8 cellular contexts compared by ENCODE assay signal in genomic region chr12:93569301-93569655, GRCh38. TPM values are rescaled to one million over a fixed set of nuclear protein-coding genes. Genes with fewer than 3 reads are reported as not detected.
DNase-seq lines count a peak whose midpoint lies in the region; ATAC-seq and TF ChIP-seq lines count a peak whose summit lies in the region.

No MANE protein-coding gene starts in this region.

- no peak for ATAC-seq in GM19463 (IDR thresholded peaks at IDR 0.05; ENCODE audit: unreplicated experiment)

- peaks cover 24% of the 10 kb centered on the region for H3K36me3 Mint-ChIP-seq in brain

- H3K27me3 Mint-ChIP-seq in brain = peaks cover 13% of the 10 kb centered on the region

- H3K4me1 Mint-ChIP-seq in brain = peaks cover 17% of the 10 kb centered on the region

- H3K27me3 ChIP-seq in HUES6 (ENCODE audit: control insufficient read depth, insufficient read depth, low read length) (peaks cover 22% of the 10 kb centered on the region), muscle layer of duodenum (ENCODE audit: low read depth, low read length) (no peaks in the 10 kb centered on the region)

- H3K27ac ChIP-seq in HUES6 (ENCODE audit: low read depth, low read length) (no peak overlapping the region), muscle layer of duodenum (ENCODE audit: low read length) (no peak overlapping the region)

- no peak for DNase-seq in AG09309 (ENCODE audit: low read depth)
- no peak for DNase-seq in HK-2 (ENCODE audit: unreplicated experiment)
- no peak for DNase-seq in activated effector memory CD4-positive, alpha-beta T cell treated with anti-CD3 and anti-CD28 coated beads, Interleukin-2, amount 50 U/mL, for 16 hours
- DNase-seq in stimulated activated CD4-positive, alpha-beta T cell treated with anti-CD3 and anti-CD28 coated beads, Interleukin-1b, Interleukin-23, amount 100 ng/mL, for 48 hours = no peak

- peak overlapping the region in 3 of 5 experiments; percentile 91 to 95 (median 95) for H3K27ac Mint-ChIP-seq in brain

- H3K9me3 ChIP-seq in HUES6 (ENCODE audit: control insufficient read depth, insufficient read depth, low read depth, low read length) (no peaks in the 10 kb centered on the region), muscle layer of duodenum (ENCODE audit: control insufficient read depth in 1 of 2, low read length in 2 of 2) (no peaks in the 10 kb centered on the region)

- H3K4me3 ChIP-seq in AG09309 (ENCODE audit: control insufficient read depth, low read depth, low read length) = peak overlapping the region; percentile 83
- H3K4me3 ChIP-seq in HUES6 (ENCODE audit: low read depth, low read length) = peak overlapping the region; percentile 95
- peak overlapping the region; percentile 87 for H3K4me3 ChIP-seq in muscle layer of duodenum (ENCODE audit: low read depth in 1 of 2, low read length in 2 of 2)

- H3K4me1 ChIP-seq in HUES6 (ENCODE audit: control insufficient read depth, insufficient read depth, low read length) (0 out of 2 replicates have a peak, but pooled peaks cover 3% of the 10 kb centered on the region), muscle layer of duodenum (ENCODE audit: control insufficient read depth in 1 of 2, insufficient read depth in 2 of 2, low read length in 2 of 2) (no peaks in the 10 kb centered on the region)

- no peaks in the 10 kb centered on the region for H3K9me3 Mint-ChIP-seq in brain

- H3K36me3 ChIP-seq in HUES6 (ENCODE audit: control insufficient read depth, insufficient read depth, low read length) (peaks cover 20% of the 10 kb centered on the region), muscle layer of duodenum (ENCODE audit: control insufficient read depth in 1 of 2, insufficient read depth in 2 of 2, low read length in 2 of 2) (peaks cover 0 to 13% of the 10 kb centered on the region in 2 donors)

- TF ChIP-seq CTCF in AG09309 (IDR thresholded peaks at IDR 0.05; ENCODE audit: control insufficient read depth, insufficient read depth, low read depth, low read length, missing control alignments) = no peak
- no peak for TF ChIP-seq CTCF in brain (conservative IDR thresholded peaks at IDR 0.05)

- no peak overlapping the region for H3K9ac ChIP-seq in HUES6 (ENCODE audit: low read length)

- H3K4me3 Mint-ChIP-seq in brain = peak overlapping the region; percentile 93 to 98 (median 93)

RNA-seq across cellular contexts. Expression of gene SOCS2, which starts 3.2 kb away (rescaled TPM):
- polyA plus RNA-seq in brain (ENCODE audit: insufficient read depth, low read depth, low replicate concordance) = 2.7 TPM
